ENCODE assay signal across 15 cellular contexts in the genomic region with DNA sequence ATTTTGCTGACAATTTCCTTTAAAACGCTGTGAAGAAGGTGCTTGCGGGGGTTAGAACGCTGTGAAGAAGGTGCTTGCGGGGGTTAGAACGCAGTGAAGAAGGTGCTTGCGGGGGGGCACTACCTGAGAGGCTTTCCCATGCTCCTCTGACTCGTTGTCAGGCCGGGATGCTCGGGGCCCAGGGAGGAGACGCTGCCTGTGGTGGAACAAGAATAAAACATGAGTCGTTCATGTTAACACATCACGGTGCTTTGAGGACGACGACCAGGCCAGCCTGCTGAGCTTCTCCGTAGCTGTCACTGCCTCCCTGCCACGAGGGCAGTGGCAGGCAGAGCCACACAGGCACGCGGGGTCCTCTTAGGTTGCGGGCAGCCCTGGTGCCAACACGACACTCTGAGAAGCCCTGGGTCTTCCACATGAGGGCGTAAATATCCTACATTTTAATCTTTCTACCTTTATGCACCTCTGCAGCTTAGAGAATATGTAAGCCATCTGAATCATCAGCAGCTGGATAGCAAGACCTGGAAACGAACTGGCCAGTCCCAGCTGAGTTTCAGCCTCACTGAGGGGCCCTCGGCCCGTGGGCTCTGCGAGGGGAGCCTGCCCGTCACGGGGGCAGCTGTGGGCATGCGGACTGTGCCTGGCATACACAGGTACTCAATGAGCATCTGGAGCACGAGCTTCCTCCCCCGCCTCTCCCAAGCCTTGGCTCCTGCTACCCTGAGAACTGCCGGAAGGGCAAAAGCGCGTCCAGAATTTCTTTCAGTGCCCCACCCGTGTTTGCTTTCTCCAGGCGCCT. TPM values are rescaled to one million over a fixed set of nuclear protein-coding genes. Genes with fewer than 3 reads are reported as not detected.
A peak's percentile ranks its signal among the peaks of the same experiment; 100 is the strongest.
DNase-seq lines count a peak whose midpoint lies in the region; ATAC-seq and TF ChIP-seq lines count a peak whose summit lies in the region.
"Had no signal": no experiment of that assay in that cellular context is flagged by ENCODE, and none has a peak within 500 bp of the region (broad histone marks: within the 10 kb centered on the region; RNA-seq: fewer than 3 reads in every experiment).

No MANE protein-coding gene starts in this region.

- no peak overlapping the region for H3K4me3 ChIP-seq in heart right ventricle
- H3K4me3 ChIP-seq: thoracic aorta had no signal

- H3K9me3 ChIP-seq in heart right ventricle = no peaks in the 10 kb centered on the region
- H3K9me3 ChIP-seq: thoracic aorta had no signal

- peak; percentile 11 for DNase-seq in activated CD8-positive, alpha-beta memory T cell treated with anti-CD3 and anti-CD28 coated beads, Interleukin-2, amount 50 U/mL, for 4 hours
- DNase-seq in activated CD8-positive, alpha-beta memory T cell treated with anti-CD3 and anti-CD28 coated beads, Interleukin-2, amount 50 U/mL, for 48 hours = no peak
- DNase-seq in NCI-H69 (lab: John Stamatoyannopoulos, UW) = peak; percentile 32
- no peak for DNase-seq in heart right ventricle
- DNase-seq in putamen (ENCODE audit: low spot score) = peak; percentile 70
- DNase-seq in stimulated activated naive CD4-positive, alpha-beta T cell (lab: John Stamatoyannopoulos, UW) = no peak
- DNase-seq: activated naive CD4-positive, alpha-beta T cell treated with anti-CD3 and anti-CD28 coated beads for 36 hours; foreskin melanocyte; GDM1; Kasumi-1; NCI-H1417 treated with DMSO at 0.1 percent for 48 hours; NCI-H446 treated with DMSO at 0.1 percent for 48 hours had no signal

- intact Hi-C loops in heart right ventricle (cut with DNase I) = no loop called here

- WGBS in heart right ventricle, 2 donors = 46 to 52% methylated on average over 35 of the region's 35 CpGs

- no peak for TF ChIP-seq CTCF in heart right ventricle (IDR thresholded peaks at IDR 0.05)

- no peak overlapping the region for H3K27ac ChIP-seq in heart right ventricle
- H3K27ac ChIP-seq: thoracic aorta had no signal

- no peaks in the 10 kb centered on the region for H3K36me3 ChIP-seq in heart right ventricle
- H3K36me3 ChIP-seq: thoracic aorta had no signal

- ATAC-seq in heart right ventricle (peak; percentile 65 to 88 (median 81)), HG03457 (IDR thresholded peaks at IDR 0.05; ENCODE audit: unreplicated experiment) (no peak), HG03439 (IDR thresholded peaks at IDR 0.05; ENCODE audit: unreplicated experiment) (no peak)

- H3K4me1 ChIP-seq in heart right ventricle = peaks cover 0 to 18% (median 7%) of the 10 kb centered on the region in 9 donors

- H3K27me3 ChIP-seq in heart right ventricle = peaks cover 0 to 69% (median 54%) of the 10 kb centered on the region in 7 donors

RNA-seq across cellular contexts. Expression of gene FGFRL1, which starts 47.0 kb away (rescaled TPM):
- total RNA-seq in heart right ventricle = 10 to 100 TPM; 22.0 to 36.6 (median 28.1) TPM
- 10 to 100 TPM; 17.1 to 24.3 TPM for polyA plus RNA-seq in heart right ventricle

RNA-seq across cellular contexts. Expression of gene RNF212, which starts 55.0 kb away (rescaled TPM):
- total RNA-seq in heart right ventricle = 1 to 10 TPM in 1 of 10 donors, under 1 TPM in 5, not detected in 4; 0.21 to 2.1 (median 0.31) TPM
- under 1 TPM; 0.29 to 0.87 TPM for polyA plus RNA-seq in heart right ventricle

Comparison
In these comparisons a context has a peak if more than half of its experiments do, and no peak if none do; other contexts are left out.
1. DNase-seq: peak in activated CD8-positive, alpha-beta memory T cell treated with anti-CD3 and anti-CD28 coated beads, Interleukin-2, amount 50 U/mL, for 4 hours (single experiment), NCI-H69 (single experiment) and putamen (single experiment); none in activated CD8-positive, alpha-beta memory T cell treated with anti-CD3 and anti-CD28 coated beads, Interleukin-2, amount 50 U/mL, for 48 hours (single experiment), heart right ventricle (0 of 2) and stimulated activated naive CD4-positive, alpha-beta T cell (0 of 6).
2. ATAC-seq: peak in heart right ventricle (8 of 8); none in HG03457 (single experiment) and HG03439 (single experiment).